16 cellular contexts compared by ENCODE assay signal in genomic region chr2:124316875-124317605, GRCh38.
"Had no signal": no experiment of that assay in that cellular context is flagged by ENCODE, and none has a peak within 500 bp of the region (broad histone marks: within the 10 kb centered on the region; RNA-seq: fewer than 3 reads in every experiment).

No MANE protein-coding gene starts in this region.

- ATAC-seq: stimulated activated naive CD8-positive, alpha-beta T cell treated with anti-CD3 and anti-CD28 coated beads, Interleukin-15, Interleukin-2, amounts not matched to agents 100 U/mL and 50 U/mL, for 24 hours had no signal

- FAIRE-seq: endothelial cell of umbilical vein had no signal

- H3K9me3 ChIP-seq: ascending aorta, suprapubic skin, upper lobe of left lung had no signal

- H3K4me3 ChIP-seq: ascending aorta, cardiac muscle cell, hepatocyte, suprapubic skin, upper lobe of left lung had no signal

- DNase-seq: activated CD4-positive, alpha-beta memory T cell treated with anti-CD3 and anti-CD28 coated beads, Interleukin-2, amount 10 ng/mL, durations not matched to agents 7 days and 5 days; activated gamma-delta T cell treated with Interleukin-2 at 50 U/mL for 16 hours; activated naive CD8-positive, alpha-beta T cell treated with anti-CD3 and anti-CD28 coated beads, Interleukin-2, amount 10 ng/mL, durations not matched to agents 7 days and 5 days; activated T-cell treated with anti-CD3 and anti-CD28 coated beads, Interleukin-2, amount 50 U/mL, for 48 hours; mesendoderm; stimulated activated CD4-positive, alpha-beta T cell treated with anti-CD3 and anti-CD28 coated beads, Interleukin-4, amount 100 ng/mL, for 1 hour; stimulated activated CD8-positive, alpha-beta memory T cell treated with anti-CD3 and anti-CD28 coated beads, Interleukin-4, amount 100 ng/mL, for 48 hours; stimulated activated naive CD8-positive, alpha-beta T cell treated with anti-CD3 and anti-CD28 coated beads, Interleukin-15, Interleukin-2, amounts not matched to agents 100 U/mL and 50 U/mL, for 24 hours; T-helper 9 cell; upper lobe of left lung had no signal

- H3K36me3 ChIP-seq: ascending aorta, cardiac muscle cell, suprapubic skin, upper lobe of left lung had no signal

- H3K4me1 ChIP-seq: ascending aorta, suprapubic skin, upper lobe of left lung had no signal

- H3K27me3 ChIP-seq: ascending aorta, cardiac muscle cell, hepatocyte, suprapubic skin, upper lobe of left lung had no signal

- H3K27ac ChIP-seq: ascending aorta, cardiac muscle cell, hepatocyte, suprapubic skin, upper lobe of left lung, VCaP had no signal
